ENCODE assay signal across 2 cellular contexts in the genomic region with DNA sequence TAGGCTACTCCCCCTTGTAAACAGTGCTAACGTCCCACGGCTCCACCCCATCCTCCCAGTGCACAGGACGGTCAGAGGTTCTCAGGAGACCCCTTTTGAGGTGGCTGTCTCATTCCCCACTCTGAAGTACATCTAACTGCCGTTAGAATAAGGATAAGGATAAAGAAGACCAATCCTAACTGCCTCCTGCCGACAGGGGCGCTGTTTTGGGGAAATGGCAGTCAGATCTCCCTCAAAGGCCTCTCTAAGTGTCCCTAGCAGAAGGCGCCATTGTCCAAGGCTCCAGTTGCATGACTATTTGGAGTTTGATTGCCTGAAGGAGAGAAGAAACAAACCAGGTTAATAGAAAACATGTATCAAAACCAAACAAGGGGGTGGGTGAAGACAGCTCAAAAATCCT.
TF ChIP-seq lines count a peak whose summit lies in the region.

No MANE protein-coding gene starts in this region.

TF ChIP-seq in SK-N-SH, 30 proteins besides CTCF, POLR2A, EP300 and RAD21 (continued from another document):
- TF ChIP-seq PBX3 (IDR thresholded peaks at IDR 0.05) (no peak), EZH2phosphoT487 (IDR thresholded peaks at IDR 0.05; ENCODE audit: borderline replicate concordance, low read depth) (no peak), NRF1 (IDR thresholded peaks at IDR 0.05; ENCODE audit: low read depth, low read length) (no peak), SMC3 (IDR thresholded peaks at IDR 0.05; ENCODE audit: low read depth, low read length) (no peak), TCF12 (IDR thresholded peaks at IDR 0.05) (no peak), JUND (IDR thresholded peaks at IDR 0.05) (no peak), TEAD4 (IDR thresholded peaks at IDR 0.05; ENCODE audit: borderline replicate concordance, insufficient read depth) (no peak)
- TF ChIP-seq, protein P1, sequence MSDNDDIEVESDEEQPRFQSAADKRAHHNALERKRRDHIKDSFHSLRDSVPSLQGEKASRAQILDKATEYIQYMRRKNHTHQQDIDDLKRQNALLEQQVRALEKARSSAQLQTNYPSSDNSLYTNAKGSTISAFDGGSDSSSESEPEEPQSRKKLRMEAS (IDR thresholded peaks at IDR 0.05; ENCODE audit: low read depth), result no peak

TF ChIP-seq in SK-N-SH treated with all-trans-retinoic acid at 6 μM for 48 hours, 23 proteins besides CTCF, POLR2A, EP300 and RAD21 (continued from another document):
- TF ChIP-seq CSRNP3 (CRISPR knock-in tag; IDR thresholded peaks at IDR 0.05) (no peak), OSR1 (CRISPR knock-in tag; IDR thresholded peaks at IDR 0.05) (no peak), BACH2 (CRISPR knock-in tag; IDR thresholded peaks at IDR 0.05; ENCODE audit: borderline replicate concordance) (no peak), ZC3H10 (CRISPR knock-in tag; IDR thresholded peaks at IDR 0.05) (no peak), TOX (CRISPR knock-in tag; IDR thresholded peaks at IDR 0.05; ENCODE audit: borderline replicate concordance) (no peak), ARNTL (CRISPR knock-in tag; IDR thresholded peaks at IDR 0.05; ENCODE audit: borderline replicate concordance, low read depth) (no peak), RARB (CRISPR knock-in tag; IDR thresholded peaks at IDR 0.05) (no peak), ZNF70 (CRISPR knock-in tag; IDR thresholded peaks at IDR 0.05) (no peak), ESRRG (CRISPR knock-in tag; IDR thresholded peaks at IDR 0.05) (no peak), GLIS3 (CRISPR knock-in tag; IDR thresholded peaks at IDR 0.05) (no peak), PPARA (CRISPR knock-in tag; IDR thresholded peaks at IDR 0.05; ENCODE audit: borderline replicate concordance) (no peak), ZFP30 (CRISPR knock-in tag; IDR thresholded peaks at IDR 0.05) (no peak)
- TF ChIP-seq, protein P2, sequence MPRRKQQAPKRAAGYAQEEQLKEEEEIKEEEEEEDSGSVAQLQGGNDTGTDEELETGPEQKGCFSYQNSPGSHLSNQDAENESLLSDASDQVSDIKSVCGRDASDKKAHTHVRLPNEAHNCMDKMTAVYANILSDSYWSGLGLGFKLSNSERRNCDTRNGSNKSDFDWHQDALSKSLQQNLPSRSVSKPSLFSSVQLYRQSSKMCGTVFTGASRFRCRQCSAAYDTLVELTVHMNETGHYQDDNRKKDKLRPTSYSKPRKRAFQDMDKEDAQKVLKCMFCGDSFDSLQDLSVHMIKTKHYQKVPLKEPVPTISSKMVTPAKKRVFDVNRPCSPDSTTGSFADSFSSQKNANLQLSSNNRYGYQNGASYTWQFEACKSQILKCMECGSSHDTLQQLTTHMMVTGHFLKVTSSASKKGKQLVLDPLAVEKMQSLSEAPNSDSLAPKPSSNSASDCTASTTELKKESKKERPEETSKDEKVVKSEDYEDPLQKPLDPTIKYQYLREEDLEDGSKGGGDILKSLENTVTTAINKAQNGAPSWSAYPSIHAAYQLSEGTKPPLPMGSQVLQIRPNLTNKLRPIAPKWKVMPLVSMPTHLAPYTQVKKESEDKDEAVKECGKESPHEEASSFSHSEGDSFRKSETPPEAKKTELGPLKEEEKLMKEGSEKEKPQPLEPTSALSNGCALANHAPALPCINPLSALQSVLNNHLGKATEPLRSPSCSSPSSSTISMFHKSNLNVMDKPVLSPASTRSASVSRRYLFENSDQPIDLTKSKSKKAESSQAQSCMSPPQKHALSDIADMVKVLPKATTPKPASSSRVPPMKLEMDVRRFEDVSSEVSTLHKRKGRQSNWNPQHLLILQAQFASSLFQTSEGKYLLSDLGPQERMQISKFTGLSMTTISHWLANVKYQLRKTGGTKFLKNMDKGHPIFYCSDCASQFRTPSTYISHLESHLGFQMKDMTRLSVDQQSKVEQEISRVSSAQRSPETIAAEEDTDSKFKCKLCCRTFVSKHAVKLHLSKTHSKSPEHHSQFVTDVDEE (CRISPR knock-in tag; IDR thresholded peaks at IDR 0.05), result no peak
- TF ChIP-seq, protein P3, sequence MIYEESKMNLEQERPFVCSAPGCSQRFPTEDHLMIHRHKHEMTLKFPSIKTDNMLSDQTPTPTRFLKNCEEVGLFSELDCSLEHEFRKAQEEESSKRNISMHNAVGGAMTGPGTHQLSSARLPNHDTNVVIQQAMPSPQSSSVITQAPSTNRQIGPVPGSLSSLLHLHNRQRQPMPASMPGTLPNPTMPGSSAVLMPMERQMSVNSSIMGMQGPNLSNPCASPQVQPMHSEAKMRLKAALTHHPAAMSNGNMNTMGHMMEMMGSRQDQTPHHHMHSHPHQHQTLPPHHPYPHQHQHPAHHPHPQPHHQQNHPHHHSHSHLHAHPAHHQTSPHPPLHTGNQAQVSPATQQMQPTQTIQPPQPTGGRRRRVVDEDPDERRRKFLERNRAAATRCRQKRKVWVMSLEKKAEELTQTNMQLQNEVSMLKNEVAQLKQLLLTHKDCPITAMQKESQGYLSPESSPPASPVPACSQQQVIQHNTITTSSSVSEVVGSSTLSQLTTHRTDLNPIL (CRISPR knock-in tag; IDR thresholded peaks at IDR 0.05; ENCODE audit: low read depth), result no peak
